Comparison of ENCODE assay signal across 1 cellular context in genomic region chr19:46601318-46602224, GRCh38.
TF ChIP-seq lines count a peak whose summit lies in the region.

CALM3 (plus strand) TSS chr19:46601330; CDS start chr19:46601435, 105 bp downstream.

TF ChIP-seq in HepG2, 621 proteins besides CTCF, POLR2A, EP300 and RAD21 (continued from another document and continues in another):
- TF ChIP-seq TIGD3 (CRISPR knock-in tag; IDR thresholded peaks at IDR 0.05; ENCODE audit: borderline replicate concordance), result no peak
- no peak for TF ChIP-seq DNMT1 (CRISPR knock-in tag; IDR thresholded peaks at IDR 0.05)
- TF ChIP-seq ZFX (CRISPR knock-in tag; IDR thresholded peaks at IDR 0.05; ENCODE audit: low read depth), result peak; percentile 11
- no peak for TF ChIP-seq IRF9 (CRISPR knock-in tag; IDR thresholded peaks at IDR 0.05; ENCODE audit: borderline replicate concordance)
- TF ChIP-seq ZNF224 (CRISPR knock-in tag; IDR thresholded peaks at IDR 0.05), result peak; percentile 15; the same call in 1 of the 2 replicates
- no peak for TF ChIP-seq ZNF883 (CRISPR knock-in tag; IDR thresholded peaks at IDR 0.05; ENCODE audit: not compliant biosample characterization)
- TF ChIP-seq FOSL1 (CRISPR knock-in tag; IDR thresholded peaks at IDR 0.05; ENCODE audit: borderline replicate concordance), result no peak
- TF ChIP-seq ASH2L (IDR thresholded peaks at IDR 0.05; ENCODE audit: insufficient read length, low read depth, low read length), result no peak
- TF ChIP-seq KDM4B (CRISPR knock-in tag; IDR thresholded peaks at IDR 0.05), result 0 out of 2 replicates have a peak, but pooled peaks have one; percentile 20
- no peak for TF ChIP-seq ZNF781 (CRISPR knock-in tag; IDR thresholded peaks at IDR 0.05; ENCODE audit: borderline replicate concordance, not compliant biosample characterization)
- TF ChIP-seq KMT2A (CRISPR knock-in tag; IDR thresholded peaks at IDR 0.05), result 0 out of 2 replicates have a peak, but pooled peaks have one; percentile 15
- TF ChIP-seq ZNF720 (CRISPR knock-in tag; IDR thresholded peaks at IDR 0.05), result no peak
- TF ChIP-seq ZNF235 (CRISPR knock-in tag; IDR thresholded peaks at IDR 0.05; ENCODE audit: borderline replicate concordance), result no peak
- TF ChIP-seq PHF8 (CRISPR knock-in tag; IDR thresholded peaks at IDR 0.05), result peak; percentile 72
- no peak for TF ChIP-seq RBAK (CRISPR knock-in tag; IDR thresholded peaks at IDR 0.05)
- peak; percentile 88 for TF ChIP-seq RBFOX2 (IDR thresholded peaks at IDR 0.05; ENCODE audit: low read depth, low read length)
- TF ChIP-seq GTF2F1 (IDR thresholded peaks at IDR 0.05; ENCODE audit: low read length), result no peak
- TF ChIP-seq ZBTB21 (CRISPR knock-in tag; IDR thresholded peaks at IDR 0.05), result no peak
- peak; percentile 39 for TF ChIP-seq ZNF18 (CRISPR knock-in tag; IDR thresholded peaks at IDR 0.05; ENCODE audit: insufficient replicate concordance)
- no peak for TF ChIP-seq BRF2 (CRISPR knock-in tag; IDR thresholded peaks at IDR 0.05)
- no peak for TF ChIP-seq ZNF484 (CRISPR knock-in tag; IDR thresholded peaks at IDR 0.05; ENCODE audit: borderline replicate concordance, low read depth)
- no peak for TF ChIP-seq ZNF207 (IDR thresholded peaks at IDR 0.05; ENCODE audit: borderline replicate concordance)
- no peak for TF ChIP-seq TCF7L2 (IDR thresholded peaks at IDR 0.05; ENCODE audit: low read depth, low read length)
- TF ChIP-seq IRF2 (CRISPR knock-in tag; IDR thresholded peaks at IDR 0.05), result no peak
- no peak for TF ChIP-seq ZNF276 (CRISPR knock-in tag; IDR thresholded peaks at IDR 0.05; ENCODE audit: low read depth)
- peak; percentile 23 for TF ChIP-seq AGO2 (optimal IDR thresholded peaks at IDR 0.05; ENCODE audit: low read depth, low read length)
- 0 out of 2 replicates have a peak, but pooled peaks have one; percentile 3 for TF ChIP-seq ZNF639 (CRISPR knock-in tag; conservative IDR thresholded peaks at IDR 0.05)
- no peak for TF ChIP-seq SRY (CRISPR knock-in tag; IDR thresholded peaks at IDR 0.05)
- TF ChIP-seq ZFP62 (CRISPR knock-in tag; IDR thresholded peaks at IDR 0.05), result no peak
- TF ChIP-seq ZNF761 (CRISPR knock-in tag; conservative IDR thresholded peaks at IDR 0.05), result no peak
- TF ChIP-seq POLR2G (IDR thresholded peaks at IDR 0.05; ENCODE audit: low read depth, low read length), result peak; percentile 79
- TF ChIP-seq TOPORS (CRISPR knock-in tag; IDR thresholded peaks at IDR 0.05), result no peak
- TF ChIP-seq IRF1 (CRISPR knock-in tag; IDR thresholded peaks at IDR 0.05; ENCODE audit: low read depth), result no peak
- no peak for TF ChIP-seq CAMTA2 (CRISPR knock-in tag; IDR thresholded peaks at IDR 0.05; ENCODE audit: borderline replicate concordance)
- 0 out of 2 replicates have a peak, but pooled peaks have one; percentile 38 for TF ChIP-seq SIN3A (IDR thresholded peaks at IDR 0.05; ENCODE audit: borderline replicate concordance, low read depth, low read length)
- TF ChIP-seq PPARG (CRISPR knock-in tag; conservative IDR thresholded peaks at IDR 0.05), result no peak
- TF ChIP-seq ZNF768 (CRISPR knock-in tag; IDR thresholded peaks at IDR 0.05), result 0 out of 2 replicates have a peak, but pooled peaks have one; percentile 3
- TF ChIP-seq JDP2 (CRISPR knock-in tag; IDR thresholded peaks at IDR 0.05; ENCODE audit: borderline replicate concordance), result no peak
- TF ChIP-seq ZNF225 (CRISPR knock-in tag; IDR thresholded peaks at IDR 0.05), result no peak
- no peak for TF ChIP-seq ZNF841 (CRISPR knock-in tag; IDR thresholded peaks at IDR 0.05; ENCODE audit: borderline replicate concordance)
- no peak for TF ChIP-seq XRCC5 (optimal IDR thresholded peaks at IDR 0.05; ENCODE audit: low read length)
- TF ChIP-seq THAP11 (CRISPR knock-in tag; IDR thresholded peaks at IDR 0.05), result no peak
- no peak for TF ChIP-seq ZNF557 (CRISPR knock-in tag; IDR thresholded peaks at IDR 0.05)
- no peak for TF ChIP-seq ZNF816 (CRISPR knock-in tag; IDR thresholded peaks at IDR 0.05; ENCODE audit: borderline replicate concordance)
- no peak for TF ChIP-seq ZNF710 (CRISPR knock-in tag; IDR thresholded peaks at IDR 0.05; ENCODE audit: borderline replicate concordance)
- TF ChIP-seq AHR (CRISPR knock-in tag; IDR thresholded peaks at IDR 0.05), result 0 out of 2 replicates have a peak, but pooled peaks have one; percentile 12
- TF ChIP-seq NFAT5 (CRISPR knock-in tag; IDR thresholded peaks at IDR 0.05), result 0 out of 2 replicates have a peak, but pooled peaks have one; percentile 8
- 0 out of 2 replicates have a peak, but pooled peaks have one; percentile 7 for TF ChIP-seq ZNF501 (CRISPR knock-in tag; IDR thresholded peaks at IDR 0.05)
- TF ChIP-seq SNAPC5 (CRISPR knock-in tag; IDR thresholded peaks at IDR 0.05; ENCODE audit: borderline replicate concordance), result no peak
- TF ChIP-seq SCMH1 (CRISPR knock-in tag; IDR thresholded peaks at IDR 0.05; ENCODE audit: borderline replicate concordance), result no peak
- no peak for TF ChIP-seq CHD2 (IDR thresholded peaks at IDR 0.05; ENCODE audit: low read depth, low read length)
- no peak for TF ChIP-seq RAD51 (IDR thresholded peaks at IDR 0.05; ENCODE audit: borderline replicate concordance)
- no peak for TF ChIP-seq ZZZ3 (CRISPR knock-in tag; IDR thresholded peaks at IDR 0.05; ENCODE audit: borderline replicate concordance)
- TF ChIP-seq ZSCAN29 (CRISPR knock-in tag; conservative IDR thresholded peaks at IDR 0.05), result no peak
